In the genomic region with DNA sequence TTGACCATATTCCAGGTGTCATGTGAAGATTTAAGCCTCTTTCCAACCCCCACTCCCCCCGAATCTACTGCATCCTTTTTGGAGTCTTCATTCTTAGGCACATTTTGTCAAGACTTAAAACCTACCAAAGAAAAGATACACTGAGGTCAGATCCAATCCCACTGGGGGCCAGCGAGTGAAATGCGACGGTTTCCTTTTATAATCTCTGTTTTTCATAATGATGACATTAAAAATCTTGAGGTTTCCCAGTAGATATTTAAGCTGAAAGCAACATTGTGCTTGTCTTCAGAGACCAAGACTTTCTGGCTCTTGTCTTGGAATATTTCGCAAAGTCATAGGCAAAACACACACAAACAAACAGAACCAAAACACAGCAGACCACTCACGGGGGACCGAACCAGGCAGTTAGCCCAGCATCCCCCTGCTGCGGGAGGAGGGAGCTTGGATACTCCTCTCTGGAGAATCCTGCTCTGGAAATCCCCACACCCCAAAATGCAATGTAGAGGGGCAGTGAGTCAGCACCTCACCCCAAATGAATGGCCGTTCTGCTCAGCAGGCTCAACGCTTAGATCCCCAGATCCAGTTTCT, we compare ENCODE assay signal across 8 cellular contexts. TPM values are rescaled to one million over a fixed set of nuclear protein-coding genes. Genes with fewer than 3 reads are reported as not detected.
DNase-seq lines count a peak whose midpoint lies in the region; ATAC-seq and TF ChIP-seq lines count a peak whose summit lies in the region.

No MANE protein-coding gene starts in this region.

- H3K4me1 Mint-ChIP-seq in chondrocyte (ENCODE audit: low read depth): peaks cover 36% of the 10 kb centered on the region

- DNase-seq in A673 (ENCODE audit: low spot score) (no peak), HFF-Myc (ENCODE audit: extremely low read depth, low read depth) (no peak), chondrocyte (ENCODE audit: low spot score) (no peak), mucosa of descending colon (peak in 1 of 3 donors; percentile 19), NCI-H524 (lab: John Stamatoyannopoulos, UW) (no peak), activated gamma-delta T cell treated with Interleukin-2 at 50 U/mL for 16 hours (no peak), NCI-H2227 treated with DMSO at 0.1 percent for 48 hours (lab: John Stamatoyannopoulos, UW) (no peak), cortex of kidney (lab: John Stamatoyannopoulos, UW) (no peak)

- peaks cover 8% of the 10 kb centered on the region for H3K4me1 ChIP-seq in A673 (ENCODE audit: insufficient read depth, low read length, poor library complexity, severe bottlenecking)
- peaks cover 31% of the 10 kb centered on the region for H3K4me1 ChIP-seq in mucosa of descending colon (ENCODE audit: low read depth)

- H3K36me3 ChIP-seq in A673 (ENCODE audit: insufficient read depth, low read length, poor library complexity, severe bottlenecking) (no peaks in the 10 kb centered on the region), mucosa of descending colon (ENCODE audit: low read depth) (no peaks in the 10 kb centered on the region)

- intact Hi-C loops in A673 (cut with micrococcal nuclease; ENCODE audit: unreplicated experiment): no loop called here
- intact Hi-C loops in mucosa of descending colon (cut with DNase I, micrococcal nuclease): no loop called here

- H3K9me3 ChIP-seq in A673 (ENCODE audit: low read depth, low read length, poor library complexity, severe bottlenecking): no peaks in the 10 kb centered on the region
- H3K9me3 ChIP-seq in mucosa of descending colon: no peaks in the 10 kb centered on the region

- H3K4me3 ChIP-seq in A673 (ENCODE audit: low read depth, low read length, poor library complexity, severe bottlenecking) (peak overlapping the region; percentile 48), HFF-Myc (replicated peaks; ENCODE audit: low read depth, low read length) (peak overlapping the region; percentile 77), mucosa of descending colon (peak overlapping the region; percentile 54)

- no peaks in the 10 kb centered on the region for H3K9me3 Mint-ChIP-seq in chondrocyte (ENCODE audit: low read depth)

- no peak overlapping the region for H3K27ac ChIP-seq in A673 (ENCODE audit: low read depth, low read length, poor library complexity, severe bottlenecking)

- H3K27me3 ChIP-seq in A673 (replicated peaks; ENCODE audit: insufficient read depth, low read depth, low read length, poor library complexity): peaks cover 51% of the 10 kb centered on the region

- peak overlapping the region; percentile 22 for H3K27ac Mint-ChIP-seq in chondrocyte (ENCODE audit: unreplicated experiment)

- CTCF ChIA-PET in A673 (lab: Charles Lee): no interaction called here

- no TSS peak for BruUV-seq in A673 (replicated peaks; lab: Mats Ljungman, UMichigan)

- no peak for ATAC-seq in mucosa of descending colon

- H3K4me3 Mint-ChIP-seq in chondrocyte (ENCODE audit: unreplicated experiment): peak overlapping the region; percentile 71

- peaks cover 11% of the 10 kb centered on the region for H3K27me3 Mint-ChIP-seq in chondrocyte (ENCODE audit: low read depth)

- H3K36me3 Mint-ChIP-seq in chondrocyte (ENCODE audit: low read depth): peaks cover 2% of the 10 kb centered on the region

- TF ChIP-seq CTCF in A673 (conservative IDR thresholded peaks at IDR 0.05; ENCODE audit: low read depth, low read length) (no peak), HFF-Myc (IDR thresholded peaks at IDR 0.05; ENCODE audit: low read depth, low read length, missing control alignments) (no peak), chondrocyte (IDR thresholded peaks at IDR 0.05) (no peak), mucosa of descending colon (IDR thresholded peaks at IDR 0.05) (no peak)

- POLR2A ChIA-PET in A673 (lab: Charles Lee; ENCODE audit: low non-redundant PET): no interaction called here

RNA-seq across cellular contexts. Expression of gene GAS6, which starts 0.5 kb away (rescaled TPM):
- total RNA-seq in A673 (2021): 0.67 and 0.79 TPM in 2 replicates
- total RNA-seq in chondrocyte: 83.7 to 113 TPM (median 111 TPM) in 3 replicates
- 100 to 1,000 TPM; 101 to 168 (median 113) TPM for total RNA-seq in mucosa of descending colon

Comparison
In these comparisons a context has a peak if more than half of its experiments do, and no peak if none do; other contexts are left out.
1. RNA of gene GAS6, which starts 0.5 kb away (total RNA-seq): 101 to 168 TPM in mucosa of descending colon and 83.7 to 113 TPM in chondrocyte; 0.67 to 0.79 TPM in A673; every median in the first group is over 10 times any median in the second.
2. Peak in every context shown above with its lines, with median percentiles within 50 percentile points of each other: H3K4me3 ChIP-seq.